8 cellular contexts compared by ENCODE assay signal in the genomic region with DNA sequence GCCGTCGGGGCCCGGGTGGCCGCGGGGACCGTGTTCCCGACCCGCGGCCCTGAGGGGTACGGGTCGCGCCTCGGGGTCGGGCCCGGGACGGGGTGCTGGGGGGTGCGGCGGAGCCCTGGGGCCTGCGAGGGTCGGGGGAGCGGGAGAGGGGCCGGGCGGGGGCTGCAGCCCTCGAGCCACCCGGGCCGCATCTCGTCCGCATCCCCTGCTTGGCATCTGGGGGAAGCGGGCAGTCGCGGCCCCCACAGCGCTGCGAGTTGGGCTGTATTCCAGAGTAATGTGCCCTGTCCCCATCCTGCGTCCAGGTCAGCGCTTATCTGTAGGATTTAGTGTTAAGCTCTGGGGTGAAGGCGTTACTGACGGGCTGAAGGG. TPM values are rescaled to one million over a fixed set of nuclear protein-coding genes. Genes with fewer than 3 reads are reported as not detected.
DNase-seq lines count a peak whose midpoint lies in the region; ATAC-seq, FAIRE-seq and TF ChIP-seq lines count a peak whose summit lies in the region.

No MANE protein-coding gene starts in this region.

- BruUV-seq in endothelial cell of umbilical vein (replicated peaks; lab: Mats Ljungman, UMichigan): no TSS peak

- H3K27me3 Mint-ChIP-seq in osteocyte (ENCODE audit: unreplicated experiment): no peaks in the 10 kb centered on the region

- peaks cover 18% of the 10 kb centered on the region for H3K4me1 ChIP-seq in MM.1S (ENCODE audit: low read length)
- H3K4me1 ChIP-seq in endothelial cell of umbilical vein (ENCODE audit: control insufficient read depth, extremely low read depth, insufficient read depth, low read length): peaks cover 16% of the 10 kb centered on the region

- ATAC-seq in HG03565 (IDR thresholded peaks at IDR 0.05; ENCODE audit: unreplicated experiment): no peak
- ATAC-seq in HG02870 (IDR thresholded peaks at IDR 0.05; ENCODE audit: unreplicated experiment): no peak
- ATAC-seq in HG02798 (IDR thresholded peaks at IDR 0.05; ENCODE audit: poor library complexity, unreplicated experiment): no peak

- no peaks in the 10 kb centered on the region for H3K27me3 ChIP-seq in MM.1S (replicated peaks; ENCODE audit: insufficient read depth, low read length)
- no peaks in the 10 kb centered on the region for H3K27me3 ChIP-seq in endothelial cell of umbilical vein (ENCODE audit: control insufficient read depth in 2 of 2, insufficient read depth in 2 of 2, low read length in 2 of 2)

- H3K9me2 ChIP-seq in MM.1S (replicated peaks; ENCODE audit: insufficient read depth, low read length): no peaks in the 10 kb centered on the region

- peak overlapping the region; percentile 62 for H3K27ac Mint-ChIP-seq in osteocyte (ENCODE audit: unreplicated experiment)

- H3K4me2 ChIP-seq in MM.1S (ENCODE audit: low read depth, low read length): peak overlapping the region; percentile 74
- H3K4me2 ChIP-seq in endothelial cell of umbilical vein (ENCODE audit: insufficient read depth, low read length): peak overlapping the region; percentile 97

- peak overlapping the region; percentile 82 for H3K4me3 Mint-ChIP-seq in osteocyte (ENCODE audit: unreplicated experiment)

- FAIRE-seq in endothelial cell of umbilical vein (lab: Jason Lieb, UNC): no peak

- H3K4me3 ChIP-seq in GM12875 (ENCODE audit: low read depth, low read length) (peak overlapping the region; percentile 80), MM.1S (ENCODE audit: low read length) (peak overlapping the region; percentile 92), endothelial cell of umbilical vein (replicated peaks in 1 of 3; ENCODE audit: insufficient read depth in 1 of 3, low read depth in 1 of 3, low read length in 3 of 3) (peak overlapping the region; percentile 62 to 92 (median 88))

- dilution Hi-C loops in endothelial cell of umbilical vein (cut with MboI; ENCODE audit: extremely low pct_ligation_motif_present, low sequenced_read_pairs): no loop called here

- POLR2A ChIA-PET in endothelial cell of umbilical vein (lab: Charles Lee): interaction anchor here (0.7 to 0.8 kb wide), 2 partner anchors 164 to 166 kb away, joined by 3 read pairs; no protein-coding TSS in a partner anchor

- no peaks in the 10 kb centered on the region for H3K9me3 Mint-ChIP-seq in osteocyte (ENCODE audit: unreplicated experiment)

- H3K9me1 ChIP-seq in endothelial cell of umbilical vein (replicated peaks; ENCODE audit: control insufficient read depth, extremely low read depth, insufficient read depth, low read length): no peaks in the 10 kb centered on the region

- DNase-seq in MM.1S: no peak
- peak; percentile 25 for DNase-seq in endothelial cell of umbilical vein (ENCODE audit: low read depth, low spot score)
- DNase-seq in osteocyte (ENCODE audit: extremely low spot score, unreplicated experiment): no peak
- DNase-seq in NCI-H774 (lab: John Stamatoyannopoulos, UW): no peak

- no peak for TF ChIP-seq CTCF in GM12875 (IDR thresholded peaks at IDR 0.05; ENCODE audit: borderline replicate concordance, insufficient read depth, low read depth, low read length)
- no peak for TF ChIP-seq CTCF in MM.1S (IDR thresholded peaks at IDR 0.05; ENCODE audit: low read length)
- TF ChIP-seq CTCF in endothelial cell of umbilical vein (IDR thresholded peaks at IDR 0.05; ENCODE audit: extremely low read depth in 1 of 2, insufficient read depth in 1 of 2, low read depth in 1 of 2, low read length in 2 of 2): no peak
- no peak for TF ChIP-seq CTCF in osteocyte (IDR thresholded peaks at IDR 0.05)

- peaks cover 10% of the 10 kb centered on the region for H3K36me3 Mint-ChIP-seq in osteocyte (ENCODE audit: unreplicated experiment)

- H3K79me2 ChIP-seq in MM.1S (ENCODE audit: low read length) (peaks cover 56% of the 10 kb centered on the region), endothelial cell of umbilical vein (ENCODE audit: control insufficient read depth, insufficient read depth, low read length) (peaks cover 37% of the 10 kb centered on the region)

- CTCF ChIA-PET in endothelial cell of umbilical vein (lab: Charles Lee): interaction anchor here (0.6 to 2.8 kb wide), 7 partner anchors 10 to 1033 kb away, joined by 3 to 36 read pairs (median 4); a partner anchor contains a TSS

- no peak for TF ChIP-seq POLR2A in endothelial cell of umbilical vein (IDR thresholded peaks at IDR 0.05; ENCODE audit: low read depth, low read length)

- H3K9ac ChIP-seq in MM.1S (ENCODE audit: low read length): peak overlapping the region; percentile 80
- peak overlapping the region; percentile 91 for H3K9ac ChIP-seq in endothelial cell of umbilical vein (replicated peaks; ENCODE audit: extremely low read depth, insufficient read depth, low read length)

- intact Hi-C loops in endothelial cell of umbilical vein (cut with micrococcal nuclease): no loop called here

- H3K9me3 ChIP-seq in MM.1S (replicated peaks; ENCODE audit: insufficient read depth, low read length) (no peaks in the 10 kb centered on the region), endothelial cell of umbilical vein (replicated peaks; ENCODE audit: control insufficient read depth, insufficient read depth, low read length) (no peaks in the 10 kb centered on the region)

- H3K4me1 Mint-ChIP-seq in osteocyte (ENCODE audit: unreplicated experiment): peaks cover 31% of the 10 kb centered on the region

- H2AFZ ChIP-seq in MM.1S (ENCODE audit: low read length): no peak overlapping the region
- no peak overlapping the region for H2AFZ ChIP-seq in endothelial cell of umbilical vein (ENCODE audit: low read depth, low read length)

- no peaks in the 10 kb centered on the region for H3F3A ChIP-seq in MM.1S (ENCODE audit: insufficient read depth, low read length)

- H3K27ac ChIP-seq in MM.1S (ENCODE audit: low read length): no peak overlapping the region
- peak overlapping the region; percentile 70 for H3K27ac ChIP-seq in endothelial cell of umbilical vein (ENCODE audit: insufficient read depth, low read depth, low read length)

- H3K36me3 ChIP-seq in MM.1S (replicated peaks; ENCODE audit: insufficient read depth, low read length) (0 out of 2 replicates have a peak, but pooled peaks cover 2% of the 10 kb centered on the region), endothelial cell of umbilical vein (ENCODE audit: control insufficient read depth in 2 of 2, extremely low read depth in 1 of 2, insufficient read depth in 2 of 2, low read length in 2 of 2) (peaks cover 0 to 18% of the 10 kb centered on the region in 2 experiments)

- H4K20me1 ChIP-seq in MM.1S (ENCODE audit: insufficient read depth, low read length) (no peaks in the 10 kb centered on the region; the same call in 1 of the 2 replicates), endothelial cell of umbilical vein (replicated peaks; ENCODE audit: control insufficient read depth, extremely low read depth, insufficient read depth, low read length) (no peaks in the 10 kb centered on the region)

TF ChIP-seq in endothelial cell of umbilical vein, 7 proteins besides CTCF, POLR2A, EP300 and RAD21:
- TF ChIP-seq POLR2AphosphoS5 (IDR thresholded peaks at IDR 0.05; ENCODE audit: insufficient read depth, low read depth, low read length): no peak
- TF ChIP-seq, protein P1, sequence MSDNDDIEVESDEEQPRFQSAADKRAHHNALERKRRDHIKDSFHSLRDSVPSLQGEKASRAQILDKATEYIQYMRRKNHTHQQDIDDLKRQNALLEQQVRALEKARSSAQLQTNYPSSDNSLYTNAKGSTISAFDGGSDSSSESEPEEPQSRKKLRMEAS (IDR thresholded peaks at IDR 0.05; ENCODE audit: insufficient read depth, insufficient read length): no peak
TF ChIP-seq in endothelial cell of umbilical vein: peak in this region for 0.

RNA-seq across cellular contexts. Expression of a gene that starts 0.4 kb away (rescaled TPM):
- total RNA-seq in endothelial cell of umbilical vein (174 and 179 TPM in 2 replicates), osteocyte (144 and 147 TPM in 2 replicates)
- polyA plus RNA-seq in endothelial cell of umbilical vein: 249 and 292 TPM in 2 replicates
- 172 and 180 TPM in 2 replicates for polyA plus RNA-seq in endothelial cell of umbilical vein (2011; cell fraction: cytosol; rRNA removed)
- polyA plus RNA-seq in endothelial cell of umbilical vein (2011; cell fraction: nucleus; rRNA removed): 248 and 277 TPM in 2 replicates
- polyA plus RNA-seq in endothelial cell of umbilical vein (2012): 123 and 155 TPM in 2 replicates
- 283 and 344 TPM in 2 replicates for polyA minus RNA-seq in endothelial cell of umbilical vein
- polyA minus RNA-seq in endothelial cell of umbilical vein (2011; cell fraction: cytosol; rRNA and poly(A)+ RNA removed): 63.2 TPM
- polyA minus RNA-seq in endothelial cell of umbilical vein (2011; cell fraction: nucleus; rRNA and poly(A)+ RNA removed): 42.0 and 63.0 TPM in 2 replicates

RNA-seq across cellular contexts. Expression of a gene that starts 0.7 kb away (rescaled TPM):
- total RNA-seq in endothelial cell of umbilical vein: 6.4 and 6.5 TPM in 2 replicates
- polyA plus RNA-seq in endothelial cell of umbilical vein: 3.1 and 4.3 TPM in 2 replicates
- polyA plus RNA-seq in endothelial cell of umbilical vein (2011; cell fraction: cytosol; rRNA removed): 2.6 and 3.0 TPM in 2 replicates
- 9.5 and 10.2 TPM in 2 replicates for polyA plus RNA-seq in endothelial cell of umbilical vein (2011; cell fraction: nucleus; rRNA removed)
- polyA plus RNA-seq in endothelial cell of umbilical vein (2012): 1.9 and 2.6 TPM in 2 replicates
- polyA minus RNA-seq in endothelial cell of umbilical vein: 4.0 and 6.7 TPM in 2 replicates
- 11.6 TPM for polyA minus RNA-seq in endothelial cell of umbilical vein (2011; cell fraction: cytosol; rRNA and poly(A)+ RNA removed)
- 6.7 and 7.6 TPM in 2 replicates for polyA minus RNA-seq in endothelial cell of umbilical vein (2011; cell fraction: nucleus; rRNA and poly(A)+ RNA removed)
- total RNA-seq in osteocyte: 10.9 and 12.7 TPM in 2 replicates

RNA-seq across cellular contexts. Expression of a gene that starts 20.3 kb away (rescaled TPM):
- 23.0 and 26.7 TPM in 2 replicates for total RNA-seq in endothelial cell of umbilical vein
- 25.1 and 31.5 TPM in 2 replicates for polyA plus RNA-seq in endothelial cell of umbilical vein
- polyA plus RNA-seq in endothelial cell of umbilical vein (2011; cell fraction: cytosol; rRNA removed): 20.0 and 25.0 TPM in 2 replicates
- 17.1 and 17.6 TPM in 2 replicates for polyA plus RNA-seq in endothelial cell of umbilical vein (2011; cell fraction: nucleus; rRNA removed)
- polyA plus RNA-seq in endothelial cell of umbilical vein (2012): 15.0 and 16.1 TPM in 2 replicates
- 14.5 and 18.2 TPM in 2 replicates for polyA minus RNA-seq in endothelial cell of umbilical vein
- polyA minus RNA-seq in endothelial cell of umbilical vein (2011; cell fraction: cytosol; rRNA and poly(A)+ RNA removed): 15.8 TPM
- 9.1 and 13.8 TPM in 2 replicates for polyA minus RNA-seq in endothelial cell of umbilical vein (2011; cell fraction: nucleus; rRNA and poly(A)+ RNA removed)
- 23.1 and 25.6 TPM in 2 replicates for total RNA-seq in osteocyte
